ENCODE assay signal across 16 cellular contexts in the genomic region with DNA sequence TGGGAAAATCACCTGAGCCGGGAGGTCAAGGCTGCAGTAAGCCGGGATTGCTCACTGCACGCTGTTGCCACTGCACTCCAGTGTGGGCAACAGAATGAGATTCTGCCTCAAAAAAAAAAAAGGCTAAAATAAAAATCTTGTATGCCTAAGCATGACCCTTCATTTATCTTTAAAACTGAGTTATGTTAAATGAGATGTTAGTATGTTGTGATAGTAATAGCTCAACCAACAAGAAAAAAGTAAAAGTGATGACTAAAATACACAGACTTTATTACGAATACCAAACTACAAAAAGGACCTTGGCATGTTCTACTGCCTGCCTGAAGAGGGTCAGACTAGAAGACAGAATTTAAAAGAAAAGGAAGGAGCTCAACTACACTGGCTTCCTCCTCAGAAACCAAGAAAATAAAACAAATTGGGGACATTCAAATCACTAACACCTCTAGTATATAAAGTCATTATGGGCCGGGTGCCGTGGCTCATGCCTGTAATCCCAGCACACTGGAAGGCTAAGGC. TPM values are rescaled to one million over a fixed set of nuclear protein-coding genes. Genes with fewer than 3 reads are reported as not detected.
DNase-seq lines count a peak whose midpoint lies in the region; ATAC-seq and TF ChIP-seq lines count a peak whose summit lies in the region.
"Had no signal": no experiment of that assay in that cellular context is flagged by ENCODE, and none has a peak within 500 bp of the region (broad histone marks: within the 10 kb centered on the region; RNA-seq: fewer than 3 reads in every experiment).

No MANE protein-coding gene starts in this region.

- H3K27me3 ChIP-seq in CD8-positive, alpha-beta memory T cell (ENCODE audit: insufficient read depth, low read length, poor library complexity, severe bottlenecking), result no peaks in the 10 kb centered on the region
- no peaks in the 10 kb centered on the region for H3K27me3 ChIP-seq in PC-3 (ENCODE audit: low read length)
- no peaks in the 10 kb centered on the region for H3K27me3 ChIP-seq in osteoblast (ENCODE audit: insufficient read depth, low read length)
- H3K27me3 ChIP-seq: gastrocnemius medialis had no signal

- H3K9me3 ChIP-seq in CD8-positive, alpha-beta memory T cell (ENCODE audit: low read length), result no peaks in the 10 kb centered on the region
- H3K9me3 ChIP-seq in PC-3 (ENCODE audit: low read length) (0 out of 2 replicates have a peak, but pooled peaks cover 3% of the 10 kb centered on the region), osteoblast (ENCODE audit: low read depth, low read length) (no peaks in the 10 kb centered on the region)
- H3K9me3 ChIP-seq: gastrocnemius medialis, psoas muscle had no signal

- H3K4me2 ChIP-seq in PC-3 (ENCODE audit: low read length), result peak overlapping the region; percentile 98
- H3K4me2 ChIP-seq in osteoblast (ENCODE audit: insufficient read depth, low read length), result peak overlapping the region; percentile 83

- in situ Hi-C loops in GM13976 (cut with MboI; ENCODE audit: low sequenced_read_pairs, unreplicated experiment), result no loop called here

- CTCF ChIA-PET in CD8-positive, alpha-beta memory T cell (lab: Charles Lee), result interaction anchor here (1.0 to 1.5 kb wide), 2 partner anchors 9 to 336 kb away, joined by 3 to 4 read pairs; no protein-coding TSS in a partner anchor
- CTCF ChIA-PET in PC-3 (lab: Charles Lee), result no interaction called here

- no peaks in the 10 kb centered on the region for H3K9me2 ChIP-seq in PC-3 (replicated peaks; ENCODE audit: low read length)

- no peak overlapping the region for H2AFZ ChIP-seq in PC-3 (ENCODE audit: low read length)
- no peak overlapping the region for H2AFZ ChIP-seq in osteoblast (ENCODE audit: low read length)

- peaks cover 94% of the 10 kb centered on the region for H3K79me2 ChIP-seq in PC-3 (ENCODE audit: low read length)
- peaks cover 96% of the 10 kb centered on the region for H3K79me2 ChIP-seq in osteoblast (ENCODE audit: insufficient read depth, low read length)

- H4K20me1 ChIP-seq in PC-3 (ENCODE audit: low read length), result peaks cover 57% of the 10 kb centered on the region
- peaks cover 37% of the 10 kb centered on the region for H4K20me1 ChIP-seq in osteoblast (ENCODE audit: insufficient read depth, low read length)

- ATAC-seq in PC-3, result no peak
- ATAC-seq: gastrocnemius medialis, mucosa of descending colon, psoas muscle had no signal

- H3K4me3 Mint-ChIP-seq in CD8-positive, alpha-beta memory T cell, result peak overlapping the region in 6 of 7 donors; percentile 39 to 71 (median 50)
- peak overlapping the region; percentile 31 for H3K4me3 Mint-ChIP-seq in chondrocyte (ENCODE audit: unreplicated experiment)
- H3K4me3 Mint-ChIP-seq: CD14-positive monocyte had no signal

- H3K9ac ChIP-seq in PC-3 (ENCODE audit: low read length), result no peak overlapping the region

- peak overlapping the region in 6 of 8 donors; percentile 8 to 78 (median 62) for H3K27ac Mint-ChIP-seq in CD8-positive, alpha-beta memory T cell
- H3K27ac Mint-ChIP-seq in chondrocyte (ENCODE audit: unreplicated experiment), result peak overlapping the region; percentile 64

- H3K4me1 Mint-ChIP-seq in CD8-positive, alpha-beta memory T cell, result peaks cover 54 to 78% (median 74%) of the 10 kb centered on the region in 3 donors
- H3K4me1 Mint-ChIP-seq in chondrocyte (ENCODE audit: low read depth), result peaks cover 62% of the 10 kb centered on the region

- H3K27ac ChIP-seq in CD8-positive, alpha-beta memory T cell (ENCODE audit: low read depth, low read length), result no peak overlapping the region
- no peak overlapping the region for H3K27ac ChIP-seq in PC-3 (ENCODE audit: low read length)
- H3K27ac ChIP-seq in osteoblast (ENCODE audit: low read depth, low read length), result peak overlapping the region; percentile 81
- H3K27ac ChIP-seq: gastrocnemius medialis, psoas muscle had no signal

- intact Hi-C loops in PC-3 (cut with micrococcal nuclease), result no loop called here

- H3K27me3 Mint-ChIP-seq in CD8-positive, alpha-beta memory T cell, result no peaks in the 10 kb centered on the region
- no peaks in the 10 kb centered on the region for H3K27me3 Mint-ChIP-seq in chondrocyte (ENCODE audit: low read depth)

- H3K4me1 ChIP-seq in CD8-positive, alpha-beta memory T cell (ENCODE audit: insufficient read depth, low read length), result peaks cover 18% of the 10 kb centered on the region
- peaks cover 45% of the 10 kb centered on the region for H3K4me1 ChIP-seq in PC-3 (ENCODE audit: insufficient read depth, low read length)
- peaks cover 45% of the 10 kb centered on the region for H3K4me1 ChIP-seq in osteoblast (ENCODE audit: insufficient read depth, low read length)

- no peak for TF ChIP-seq CTCF in PC-3 (conservative IDR thresholded peaks at IDR 0.05; ENCODE audit: low read depth, low read length)
- TF ChIP-seq CTCF in chondrocyte (IDR thresholded peaks at IDR 0.05), result no peak
- no peak for TF ChIP-seq CTCF in osteoblast (IDR thresholded peaks at IDR 0.05; ENCODE audit: extremely low read depth, low read depth, low read length)
- TF ChIP-seq CTCF in GM13976 (IDR thresholded peaks at IDR 0.05; ENCODE audit: borderline replicate concordance, control extremely low read depth, extremely low read depth, insufficient read depth, missing control alignments), result no peak

- H3F3A ChIP-seq in PC-3 (ENCODE audit: low read length, unreplicated experiment), result peaks cover 10% of the 10 kb centered on the region

- no peaks in the 10 kb centered on the region for H3K9me3 Mint-ChIP-seq in CD8-positive, alpha-beta memory T cell
- peaks cover 2% of the 10 kb centered on the region for H3K9me3 Mint-ChIP-seq in chondrocyte (ENCODE audit: low read depth)

- no peak for DNase-seq in CD8-positive, alpha-beta memory T cell
- DNase-seq in PC-3 (no peak), chondrocyte (ENCODE audit: low spot score) (no peak), osteoblast (ENCODE audit: insufficient read length, low spot score, missing footprints) (no peak), GM13976 (ENCODE audit: low spot score) (no peak), HUDEP-2 (lab: John Stamatoyannopoulos, UW; ENCODE audit: unreplicated experiment in 76 of 76) (no peak), midbrain (lab: John Stamatoyannopoulos, UW) (no peak)
- no peak for DNase-seq in stimulated activated CD4-positive, alpha-beta T cell treated with anti-CD3 and anti-CD28 coated beads, Interleukin-4, amount 100 ng/mL, for 24 hours
- DNase-seq: activated CD4-positive, CD25-positive, alpha-beta regulatory T cell treated with anti-CD3 and anti-CD28 coated beads, Interleukin-2, amount 50 U/mL, for 72 hours; activated T-cell treated with anti-CD3 and anti-CD28 coated beads, Interleukin-2, amount 50 U/mL, for 48 hours; aorta; gastrocnemius medialis; mucosa of descending colon; MV-4-11; psoas muscle had no signal

- BruUV-seq in PC-3 (replicated peaks; lab: Mats Ljungman, UMichigan), result no TSS peak

- H3K36me3 Mint-ChIP-seq in CD8-positive, alpha-beta memory T cell, result peaks cover 0 to 19% (median 2%) of the 10 kb centered on the region in 3 donors
- no peaks in the 10 kb centered on the region for H3K36me3 Mint-ChIP-seq in chondrocyte (ENCODE audit: low read depth)

- H3K36me3 ChIP-seq in CD8-positive, alpha-beta memory T cell (ENCODE audit: insufficient read depth, low read length), result no peaks in the 10 kb centered on the region
- peaks cover 18% of the 10 kb centered on the region for H3K36me3 ChIP-seq in PC-3 (ENCODE audit: low read depth, low read length)
- peaks cover 17% of the 10 kb centered on the region for H3K36me3 ChIP-seq in osteoblast (ENCODE audit: insufficient read depth, low read length)
- H3K36me3 ChIP-seq: gastrocnemius medialis had no signal

- POLR2A ChIA-PET in CD8-positive, alpha-beta memory T cell (lab: Charles Lee), result interaction anchor here (0.7 kb wide), 1 partner anchor 159 kb away, joined by 3 read pairs; no protein-coding TSS in a partner anchor
- POLR2A ChIA-PET in PC-3 (lab: Charles Lee; ENCODE audit: unreplicated experiment), result interaction anchor here (0.7 to 0.8 kb wide), 2 partner anchors 30 to 116 kb away, joined by 5 to 12 read pairs; no protein-coding TSS in a partner anchor

- no peak overlapping the region for H3K4me3 ChIP-seq in CD8-positive, alpha-beta memory T cell (ENCODE audit: low read length)
- peak overlapping the region; percentile 99; the same call in 1 of the 2 replicates for H3K4me3 ChIP-seq in PC-3 (ENCODE audit: low read length)
- H3K4me3 ChIP-seq in osteoblast (ENCODE audit: insufficient read depth, low read length), result peak overlapping the region; percentile 93
- H3K4me3 ChIP-seq: gastrocnemius medialis, mucosa of descending colon, psoas muscle had no signal

RNA-seq across cellular contexts. Expression of a gene that starts 4.4 kb away (rescaled TPM):
- total RNA-seq in CD8-positive, alpha-beta memory T cell, result 10 to 100 TPM; 18.9 to 19.0 TPM
- 7.8 TPM for polyA plus RNA-seq in CD8-positive, alpha-beta memory T cell
- total RNA-seq in PC-3 (2014; rRNA removed) (68.2 and 76.6 TPM in 2 replicates), chondrocyte (33.4 to 41.0 TPM (median 36.2 TPM) in 3 replicates), osteoblast (90.5 and 115 TPM in 2 replicates)
